Comparison of ENCODE assay signal across 10 cellular contexts in genomic region chr11:125423247-125423849, GRCh38.
DNase-seq lines count a peak whose midpoint lies in the region; ATAC-seq, FAIRE-seq and TF ChIP-seq lines count a peak whose summit lies in the region.
"Had no signal": no experiment of that assay in that cellular context is flagged by ENCODE, and none has a peak within 500 bp of the region (broad histone marks: within the 10 kb centered on the region; RNA-seq: fewer than 3 reads in every experiment).

No MANE protein-coding gene starts in this region.

- H2AFZ ChIP-seq in endothelial cell of umbilical vein (ENCODE audit: low read depth, low read length) = no peak overlapping the region
- H2AFZ ChIP-seq: parathyroid adenoma had no signal

- intact Hi-C loops in endothelial cell of umbilical vein (cut with micrococcal nuclease) (loop anchor here (1.0 kb wide), 1 partner anchor 448 kb away; no protein-coding TSS in a partner anchor), tibial artery (cut with DNase I; ENCODE audit: low total_unique reads) (no loop called here)

- no peak overlapping the region for H3K27ac ChIP-seq in endothelial cell of umbilical vein (ENCODE audit: insufficient read depth, low read depth, low read length)
- no peak overlapping the region for H3K27ac ChIP-seq in tibial artery
- H3K27ac ChIP-seq: parathyroid adenoma, stomach had no signal

- no peaks in the 10 kb centered on the region for H3K79me2 ChIP-seq in endothelial cell of umbilical vein (ENCODE audit: control insufficient read depth, insufficient read depth, low read length)
- H3K79me2 ChIP-seq: parathyroid adenoma had no signal

- BruUV-seq in endothelial cell of umbilical vein (replicated peaks; lab: Mats Ljungman, UMichigan) = no TSS peak

- H3K4me2 ChIP-seq in endothelial cell of umbilical vein (ENCODE audit: insufficient read depth, low read length) = no peak overlapping the region

- H3K4me3 ChIP-seq in endothelial cell of umbilical vein (replicated peaks in 1 of 3; ENCODE audit: insufficient read depth in 1 of 3, low read depth in 1 of 3, low read length in 3 of 3) = no peak overlapping the region
- H3K4me3 ChIP-seq in tibial artery = no peak overlapping the region
- H3K4me3 ChIP-seq: stomach had no signal

- H4K20me1 ChIP-seq in endothelial cell of umbilical vein (replicated peaks; ENCODE audit: control insufficient read depth, extremely low read depth, insufficient read depth, low read length) = no peaks in the 10 kb centered on the region

- dilution Hi-C loops in endothelial cell of umbilical vein (cut with MboI; ENCODE audit: extremely low pct_ligation_motif_present, low sequenced_read_pairs) = no loop called here

- H3K9ac ChIP-seq in endothelial cell of umbilical vein (replicated peaks; ENCODE audit: extremely low read depth, insufficient read depth, low read length) = no peak overlapping the region
- H3K9ac ChIP-seq: parathyroid adenoma had no signal

- no peaks in the 10 kb centered on the region for H3K36me3 ChIP-seq in endothelial cell of umbilical vein (ENCODE audit: control insufficient read depth in 2 of 2, extremely low read depth in 1 of 2, insufficient read depth in 2 of 2, low read length in 2 of 2)
- no peaks in the 10 kb centered on the region for H3K36me3 ChIP-seq in tibial artery
- H3K36me3 ChIP-seq: stomach had no signal

- H3K9me1 ChIP-seq in endothelial cell of umbilical vein (replicated peaks; ENCODE audit: control insufficient read depth, extremely low read depth, insufficient read depth, low read length) = no peaks in the 10 kb centered on the region

- in situ Hi-C loops in KBM-7 (cut with MboI; ENCODE audit: low pct_unique_long_range_greater_than_20kb, low sequenced_read_pairs) = no loop called here

- FAIRE-seq in endothelial cell of umbilical vein (lab: Jason Lieb, UNC) = peak; percentile 69

- H3K4me1 ChIP-seq in endothelial cell of umbilical vein (ENCODE audit: control insufficient read depth, extremely low read depth, insufficient read depth, low read length) = no peaks in the 10 kb centered on the region
- H3K4me1 ChIP-seq in tibial artery = peaks cover 0 to 13% (median 6%) of the 10 kb centered on the region in 4 donors
- H3K4me1 ChIP-seq: parathyroid adenoma, stomach had no signal

- POLR2A ChIA-PET in endothelial cell of umbilical vein (lab: Charles Lee) = no interaction called here

- TF ChIP-seq POLR2A in endothelial cell of umbilical vein (IDR thresholded peaks at IDR 0.05; ENCODE audit: low read depth, low read length) = no peak

- ATAC-seq in HG03571 (IDR thresholded peaks at IDR 0.05; ENCODE audit: unreplicated experiment) = no peak

- peak; percentile 23 to 39 for TF ChIP-seq CTCF in endothelial cell of umbilical vein (IDR thresholded peaks at IDR 0.05; ENCODE audit: extremely low read depth in 1 of 2, insufficient read depth in 1 of 2, low read depth in 1 of 2, low read length in 2 of 2)
- TF ChIP-seq CTCF in tibial artery (IDR thresholded peaks at IDR 0.05) = no peak

- H3K9me3 ChIP-seq in endothelial cell of umbilical vein (replicated peaks; ENCODE audit: control insufficient read depth, insufficient read depth, low read length) (no peaks in the 10 kb centered on the region), tibial artery (no peaks in the 10 kb centered on the region)
- H3K9me3 ChIP-seq: stomach had no signal

- H3K27me3 ChIP-seq in endothelial cell of umbilical vein (ENCODE audit: control insufficient read depth in 2 of 2, insufficient read depth in 2 of 2, low read length in 2 of 2) (peaks cover 0 to 1% of the 10 kb centered on the region in 2 experiments), tibial artery (no peaks in the 10 kb centered on the region)
- H3K27me3 ChIP-seq: stomach had no signal

- peak; percentile 25 for DNase-seq in stimulated activated CD4-positive, alpha-beta T cell treated with anti-CD3 and anti-CD28 coated beads, Interleukin-15, amount 100 ng/mL, for 24 hours
- no peak for DNase-seq in stimulated activated CD4-positive, alpha-beta T cell treated with anti-CD3 and anti-CD28 coated beads, Interleukin-4, amount 100 ng/mL, for 1 hour
- DNase-seq in NAMALWA (ENCODE audit: low spot score) (peak; percentile 34), endothelial cell of umbilical vein (ENCODE audit: low read depth, low spot score) (no peak), NCI-H446 (lab: John Stamatoyannopoulos, UW) (no peak), tibial artery (no peak), KBM-7 (no peak)
- DNase-seq: stomach had no signal

- CTCF ChIA-PET in endothelial cell of umbilical vein (lab: Charles Lee) = interaction anchor here (0.8 to 2.0 kb wide), 8 partner anchors 9 to 452 kb away, joined by 3 to 15 read pairs (median 4); no protein-coding TSS in a partner anchor

TF ChIP-seq in endothelial cell of umbilical vein, 7 proteins besides CTCF, POLR2A, EP300 and RAD21:
- TF ChIP-seq POLR2AphosphoS5 (IDR thresholded peaks at IDR 0.05; ENCODE audit: insufficient read depth, low read depth, low read length) (no peak), MAX (IDR thresholded peaks at IDR 0.05; ENCODE audit: insufficient read depth, insufficient read length) (no peak), FOS (IDR thresholded peaks at IDR 0.05; ENCODE audit: borderline replicate concordance, insufficient read depth, low read length) (no peak), MYC (IDR thresholded peaks at IDR 0.05; ENCODE audit: low read depth, low read length) (no peak), JUN (IDR thresholded peaks at IDR 0.05; ENCODE audit: borderline replicate concordance, insufficient read depth, insufficient read length, low read depth) (no peak), GATA2 (IDR thresholded peaks at IDR 0.05; ENCODE audit: insufficient read depth, insufficient read length, low read depth, low read length) (no peak), EZH2 (IDR thresholded peaks at IDR 0.05; ENCODE audit: borderline replicate concordance, low read depth, low read length, severe bottlenecking) (no peak)

Comparison
In these comparisons a context has a peak if more than half of its experiments do, and no peak if none do; other contexts are left out.
1. DNase-seq: peak in stimulated activated CD4-positive, alpha-beta T cell treated with anti-CD3 and anti-CD28 coated beads, Interleukin-15, amount 100 ng/mL, for 24 hours (single experiment) and NAMALWA (single experiment); none in stimulated activated CD4-positive, alpha-beta T cell treated with anti-CD3 and anti-CD28 coated beads, Interleukin-4, amount 100 ng/mL, for 1 hour (single experiment), endothelial cell of umbilical vein (single experiment), NCI-H446 (0 of 2), tibial artery (0 of 2) and KBM-7 (single experiment).
2. CTCF ChIP-seq: peak in endothelial cell of umbilical vein (2 of 2); none in tibial artery (0 of 2).